In genomic region chr10:118732253-118733194, GRCh38 we compare ENCODE assay signal across 9 cellular contexts. TPM values are rescaled to one million over a fixed set of nuclear protein-coding genes. Genes with fewer than 3 reads are reported as not detected.
DNase-seq lines count a peak whose midpoint lies in the region; ATAC-seq, FAIRE-seq and TF ChIP-seq lines count a peak whose summit lies in the region.
"Had no signal": no experiment of that assay in that cellular context is flagged by ENCODE, and none has a peak within 500 bp of the region (broad histone marks: within the 10 kb centered on the region; RNA-seq: fewer than 3 reads in every experiment).

No MANE protein-coding gene starts in this region.

- no peaks in the 10 kb centered on the region for H3K9me3 Mint-ChIP-seq in activated T-cell treated with anti-CD3 and anti-CD28 coated beads, Interleukin-2, amount 50 U/mL, for 4 hours
- no peaks in the 10 kb centered on the region for H3K9me3 Mint-ChIP-seq in stimulated activated memory B cell treated with anti-CD40 and anti-IgM and Interleukin-4, amounts not matched to agents 10 μg/mL and 1 μg/mL and 100 μg/mL, for 72 hours

- peaks cover 6% of the 10 kb centered on the region for H3K36me3 Mint-ChIP-seq in activated T-cell treated with anti-CD3 and anti-CD28 coated beads, Interleukin-2, amount 50 U/mL, for 4 hours (ENCODE audit: insufficient read depth)
- H3K36me3 Mint-ChIP-seq in stimulated activated memory B cell treated with anti-CD40 and anti-IgM and Interleukin-4, amounts not matched to agents 10 μg/mL and 1 μg/mL and 100 μg/mL, for 72 hours = peaks cover 5% of the 10 kb centered on the region

- intact Hi-C loops in K562 (cut with micrococcal nuclease) = no loop called here

- no peak overlapping the region for H2AFZ ChIP-seq in K562 (ENCODE audit: low read depth, low read length)

- H3K36me3 ChIP-seq in K562 (ENCODE audit: control insufficient read depth, insufficient read depth, low read length) = peaks cover 8% of the 10 kb centered on the region; the same call in 1 of the 3 replicates

- 36% methylated on average over 11 of the region's 12 CpGs for WGBS in K562 (ENCODE audit: insufficient coverage, low coverage, missing lambda C conversion rate)

- no peak overlapping the region for H3K27ac ChIP-seq in K562 (ENCODE audit: extremely low read depth, low read depth, low read length)

- no peaks in the 10 kb centered on the region for H3K9me3 ChIP-seq in K562 (replicated peaks; ENCODE audit: control insufficient read depth, insufficient read depth, low read depth, low read length)

- peaks cover 84% of the 10 kb centered on the region for H3K79me2 ChIP-seq in K562 (ENCODE audit: control insufficient read depth, insufficient read depth, low read length)

- no peaks in the 10 kb centered on the region for H3K27me3 Mint-ChIP-seq in activated T-cell treated with anti-CD3 and anti-CD28 coated beads, Interleukin-2, amount 50 U/mL, for 4 hours (ENCODE audit: low read depth)
- no peaks in the 10 kb centered on the region for H3K27me3 Mint-ChIP-seq in stimulated activated memory B cell treated with anti-CD40 and anti-IgM and Interleukin-4, amounts not matched to agents 10 μg/mL and 1 μg/mL and 100 μg/mL, for 72 hours

- no peaks in the 10 kb centered on the region for H3K27me3 ChIP-seq in K562 (ENCODE audit: control insufficient read depth in 2 of 2, insufficient read depth in 2 of 2, low read length in 2 of 2)

- in situ Hi-C loops in K562 (cut with MboI) = no loop called here

- no peak for TF ChIP-seq POLR2A in K562 (conservative IDR thresholded peaks at IDR 0.05)

- H3K4me3 Mint-ChIP-seq in activated T-cell treated with anti-CD3 and anti-CD28 coated beads, Interleukin-2, amount 50 U/mL, for 4 hours = peak overlapping the region; percentile 50
- H3K4me3 Mint-ChIP-seq in stimulated activated memory B cell treated with anti-CD40 and anti-IgM and Interleukin-4, amounts not matched to agents 10 μg/mL and 1 μg/mL and 100 μg/mL, for 72 hours = no peak overlapping the region

- H3K9me1 ChIP-seq in K562 (ENCODE audit: control insufficient read depth, insufficient read depth, low read length) = no peaks in the 10 kb centered on the region

- CTCF ChIA-PET in K562 (lab: Yijun Ruan, JAX; ENCODE audit: low intra/inter-chr PET ratio) = no interaction called here

- no TSS peak for BruUV-seq in K562 (replicated peaks; lab: Mats Ljungman, UMichigan)

- peaks cover 84% of the 10 kb centered on the region for H3K4me1 Mint-ChIP-seq in activated T-cell treated with anti-CD3 and anti-CD28 coated beads, Interleukin-2, amount 50 U/mL, for 4 hours (ENCODE audit: low read depth)
- H3K4me1 Mint-ChIP-seq in stimulated activated memory B cell treated with anti-CD40 and anti-IgM and Interleukin-4, amounts not matched to agents 10 μg/mL and 1 μg/mL and 100 μg/mL, for 72 hours = peaks cover 56% of the 10 kb centered on the region

- H3K9ac ChIP-seq in K562 (ENCODE audit: insufficient read depth in 1 of 2, low read depth in 2 of 2, low read length in 2 of 2) = no peak overlapping the region

- POLR2A ChIA-PET in K562 (lab: Yijun Ruan, JAX) = interaction anchor here (0.8 to 1.1 kb wide), 3 partner anchors 11 to 22 kb away, joined by 3 to 4 read pairs (median 4); partner anchors contain the start of gene CACUL1

- TF ChIP-seq CTCF in K562 (IDR thresholded peaks at IDR 0.05 in 2 of 3, conservative IDR thresholded peaks at IDR 0.05 in 1 of 3; ENCODE audit: insufficient read depth in 2 of 3, low read depth in 1 of 3, low read length in 3 of 3) = no peak

- TF ChIP-seq EP300 in K562 (IDR thresholded peaks at IDR 0.05; ENCODE audit: low read length) = no peak

- peak overlapping the region; percentile 84 for H3K27ac Mint-ChIP-seq in stimulated activated memory B cell treated with anti-CD40 and anti-IgM and Interleukin-4, amounts not matched to agents 10 μg/mL and 1 μg/mL and 100 μg/mL, for 72 hours

- peaks cover 7 to 23% of the 10 kb centered on the region in 2 experiments; a peak in 3 of 5 replicates for H3K4me1 ChIP-seq in K562 (replicated peaks in 1 of 2; ENCODE audit: control insufficient read depth in 2 of 2, insufficient read depth in 2 of 2, low read length in 2 of 2)

- TF ChIP-seq RAD21 in K562 (CRISPR knock-in tag; conservative IDR thresholded peaks at IDR 0.05 in 1 of 2, IDR thresholded peaks at IDR 0.05 in 1 of 2) = no peak

- FAIRE-seq in K562 (lab: Jason Lieb, UNC) = no peak

- ATAC-seq in activated T-cell treated with anti-CD3 and anti-CD28 coated beads, Interleukin-2, amount 50 U/mL, for 4 hours = peak; percentile 86 to 90
- ATAC-seq in HG03060 (IDR thresholded peaks at IDR 0.05; ENCODE audit: low read depth, unreplicated experiment) (peak; percentile 31), K562 (peak; percentile 74)
- ATAC-seq in stimulated activated memory B cell treated with anti-CD40 and anti-IgM and Interleukin-4, amounts not matched to agents 10 μg/mL and 1 μg/mL and 100 μg/mL, for 72 hours = no peak

- H3K4me3 ChIP-seq in K562 = no peak overlapping the region

- no peak overlapping the region; the same call in 1 of the 2 replicates for H3K4me2 ChIP-seq in K562 (ENCODE audit: insufficient read depth, low read length)

- no peak for DNase-seq in activated T-cell treated with anti-CD3 and anti-CD28 coated beads, Interleukin-2, amount 50 U/mL, for 4 hours
- no peak for DNase-seq in activated T-cell treated with anti-CD3 and anti-CD28 coated beads for 4 hours
- DNase-seq in K562 (ENCODE audit: extremely low read depth in 1 of 4, low spot score in 3 of 4) = no peak
- no peak for DNase-seq in NCI-H128 (lab: John Stamatoyannopoulos, UW; ENCODE audit: unreplicated experiment)
- DNase-seq in NCI-H1048 (lab: John Stamatoyannopoulos, UW) = no peak
- no peak for DNase-seq in stimulated activated CD4-positive, alpha-beta T cell treated with anti-CD3 and anti-CD28 coated beads, Interleukin-2, amount 100 ng/mL, for 24 hours
- DNase-seq: SHP77 treated with DMSO at 0.1 percent for 48 hours had no signal

- H4K20me1 ChIP-seq in K562 (replicated peaks; ENCODE audit: control insufficient read depth, insufficient read depth, low read length) = peaks cover 26% of the 10 kb centered on the region

TF ChIP-seq in K562, 482 proteins besides CTCF, POLR2A, EP300 and RAD21:
- TF ChIP-seq L3MBTL2 (IDR thresholded peaks at IDR 0.05) (peak; percentile 49; the same call in 1 of the 2 replicates), CBFA2T3 (IDR thresholded peaks at IDR 0.05) (0 out of 2 replicates have a peak, but pooled peaks have one; percentile 11), CREBBP (IDR thresholded peaks at IDR 0.05; ENCODE audit: low read depth, low read length) (no peak), ZNF444 (CRISPR knock-in tag; IDR thresholded peaks at IDR 0.05) (no peak), MTA2 (IDR thresholded peaks at IDR 0.05; ENCODE audit: low read depth) (no peak), NFE2L1 (tag; IDR thresholded peaks at IDR 0.05; ENCODE audit: borderline replicate concordance, low read depth) (no peak), TEAD4 (IDR thresholded peaks at IDR 0.05; ENCODE audit: low read length) (0 out of 2 replicates have a peak, but pooled peaks have one; percentile 14), TEAD4 (CRISPR knock-in tag; IDR thresholded peaks at IDR 0.05; ENCODE audit: borderline replicate concordance) (no peak), GTF3C2 (IDR thresholded peaks at IDR 0.05; ENCODE audit: borderline replicate concordance, extremely low read depth, insufficient read length) (no peak)

RNA-seq across cellular contexts. Expression of gene CACUL1, which starts 22.2 kb away (rescaled TPM):
- total RNA-seq in activated T-cell treated with anti-CD3 and anti-CD28 coated beads, Interleukin-2, amount 50 U/mL, for 4 hours = 10 to 100 TPM; 31.2 to 33.5 (median 31.8) TPM
- 18.9 and 38.9 TPM in 2 replicates for total RNA-seq in K562 (2011; cell fraction: chromatin; rRNA removed; ENCODE audit: low replicate concordance)
- total RNA-seq in K562 (2011; cell fraction: nucleolus; rRNA removed) = 6.3 and 13.0 TPM in 2 replicates
- total RNA-seq in K562 (2011; cell fraction: nucleoplasm; rRNA removed) = 16.6 and 33.1 TPM in 2 replicates
- total RNA-seq in K562 (2014; rRNA removed) (13.5 and 13.9 TPM in 2 replicates), K562 (2014; rRNA removed; fragmentation: Illumina TruSeq; extraction: Trizol) (16.1 and 18.4 TPM in 2 replicates), K562 (2015; rRNA removed; fragmentation: Illumina TruSeq; extraction: Trizol) (14.8 and 15.1 TPM in 2 replicates), K562 (2021) (16.5 and 17.1 TPM in 2 replicates)
- polyA plus RNA-seq in K562 (2011; rRNA removed) (13.9 and 15.0 TPM in 2 replicates), K562 (2014; fragmentation: Illumina TruSeq; extraction: Trizol) (6.1 and 6.5 TPM in 2 replicates), K562 (2014; fragmentation: Nextera tagmentation; extraction: Ambion mirVana) (10 to 100 TPM in 1 of 2 experiments, 1 to 10 TPM in 1; 4.5 to 10.1 TPM), K562 (2014; rRNA removed) (6.1 and 6.4 TPM in 2 replicates)
- polyA plus RNA-seq in K562 (2011; cell fraction: cytosol; rRNA removed) = 2.9 and 4.4 TPM in 2 replicates
- polyA plus RNA-seq in K562 (2011; cell fraction: nucleus; rRNA removed) = 4.8 and 7.2 TPM in 2 replicates
- 5.8 and 6.6 TPM in 2 replicates for polyA plus RNA-seq in K562 (2012)
- polyA minus RNA-seq in K562 (2011; rRNA and poly(A)+ RNA removed) = 17.8 and 20.5 TPM in 2 replicates
- 11.9 and 12.9 TPM in 2 replicates for polyA minus RNA-seq in K562 (2011; cell fraction: cytosol; rRNA and poly(A)+ RNA removed)
- polyA minus RNA-seq in K562 (2011; cell fraction: nucleus; rRNA and poly(A)+ RNA removed) = 9.2 and 15.4 TPM in 2 replicates
